Comparison of ENCODE assay signal across 21 cellular contexts in genomic region chr9:14525840-14526239, GRCh38.
"Had no signal": no experiment of that assay in that cellular context is flagged by ENCODE, and none has a peak within 500 bp of the region (broad histone marks: within the 10 kb centered on the region; RNA-seq: fewer than 3 reads in every experiment).

No MANE protein-coding gene starts in this region.

- ATAC-seq: activated CD8-positive, alpha-beta T cell treated with anti-CD3 and anti-CD28 coated beads, Interleukin-2, amount 10 ng/mL, durations not matched to agents 7 days and 5 days; body of pancreas; foreskin keratinocyte; left colon; natural killer cell treated with Interleukin-12 subunit alpha and Interleukin-12 subunit beta and Interleukin-15 and Interleukin-18, amount 100 ng/mL, for 72 hours had no signal

- DNase-seq: activated CD4-positive, alpha-beta T cell treated with anti-CD3 and anti-CD28 coated beads for 1 hour; activated CD4-positive, alpha-beta T cell treated with anti-CD3 and anti-CD28 coated beads, Interleukin-2, amount 50 U/mL, for 1 hour; activated CD8-positive, alpha-beta T cell treated with anti-CD3 and anti-CD28 coated beads, Interleukin-2, amount 10 ng/mL, durations not matched to agents 7 days and 5 days; activated gamma-delta T cell treated with Interleukin-2 at 50 U/mL for 16 hours; activated T-cell treated with anti-CD3 and anti-CD28 coated beads, Interleukin-2, amount 50 U/mL, for 1 hour; anterior cingulate cortex; body of pancreas; dermis blood vessel endothelial cell; effector CD8-positive, alpha-beta T cell; erythroblast; foreskin keratinocyte; left colon; ovary; stimulated activated CD4-positive, alpha-beta T cell treated with anti-CD3 and anti-CD28 coated beads, Interleukin-2, amount 100 ng/mL, for 48 hours; stimulated activated naive CD4-positive, alpha-beta T cell; testis; trophoblast cell; WERI-Rb-1 had no signal

- H3K27me3 Mint-ChIP-seq: activated naive CD4-positive, alpha-beta T cell treated with anti-CD3 and anti-CD28 coated beads, Interleukin-2, amount 50 U/mL, for 24 hours had no signal

- H3K4me1 Mint-ChIP-seq: activated naive CD4-positive, alpha-beta T cell treated with anti-CD3 and anti-CD28 coated beads, Interleukin-2, amount 50 U/mL, for 24 hours; memory B cell had no signal

- H3K36me3 Mint-ChIP-seq: activated naive CD4-positive, alpha-beta T cell treated with anti-CD3 and anti-CD28 coated beads, Interleukin-2, amount 50 U/mL, for 24 hours; memory B cell; natural killer cell treated with Interleukin-12 subunit alpha and Interleukin-12 subunit beta and Interleukin-15 and Interleukin-18, amount 100 ng/mL, for 72 hours had no signal

- H3K9me3 Mint-ChIP-seq: activated naive CD4-positive, alpha-beta T cell treated with anti-CD3 and anti-CD28 coated beads, Interleukin-2, amount 50 U/mL, for 24 hours; memory B cell; natural killer cell treated with Interleukin-12 subunit alpha and Interleukin-12 subunit beta and Interleukin-15 and Interleukin-18, amount 100 ng/mL, for 72 hours had no signal

- H3K27ac Mint-ChIP-seq: activated CD8-positive, alpha-beta T cell treated with anti-CD3 and anti-CD28 coated beads, Interleukin-2, amount 10 ng/mL, durations not matched to agents 7 days and 5 days; activated naive CD4-positive, alpha-beta T cell treated with anti-CD3 and anti-CD28 coated beads, Interleukin-2, amount 50 U/mL, for 24 hours; memory B cell; natural killer cell treated with Interleukin-12 subunit alpha and Interleukin-12 subunit beta and Interleukin-15 and Interleukin-18, amount 100 ng/mL, for 72 hours had no signal

- H3K4me3 Mint-ChIP-seq: activated CD8-positive, alpha-beta T cell treated with anti-CD3 and anti-CD28 coated beads, Interleukin-2, amount 10 ng/mL, durations not matched to agents 7 days and 5 days; activated naive CD4-positive, alpha-beta T cell treated with anti-CD3 and anti-CD28 coated beads, Interleukin-2, amount 50 U/mL, for 24 hours; memory B cell; natural killer cell treated with Interleukin-12 subunit alpha and Interleukin-12 subunit beta and Interleukin-15 and Interleukin-18, amount 100 ng/mL, for 72 hours had no signal
